Comparison of ENCODE assay signal across 29 cellular contexts in the genomic region with DNA sequence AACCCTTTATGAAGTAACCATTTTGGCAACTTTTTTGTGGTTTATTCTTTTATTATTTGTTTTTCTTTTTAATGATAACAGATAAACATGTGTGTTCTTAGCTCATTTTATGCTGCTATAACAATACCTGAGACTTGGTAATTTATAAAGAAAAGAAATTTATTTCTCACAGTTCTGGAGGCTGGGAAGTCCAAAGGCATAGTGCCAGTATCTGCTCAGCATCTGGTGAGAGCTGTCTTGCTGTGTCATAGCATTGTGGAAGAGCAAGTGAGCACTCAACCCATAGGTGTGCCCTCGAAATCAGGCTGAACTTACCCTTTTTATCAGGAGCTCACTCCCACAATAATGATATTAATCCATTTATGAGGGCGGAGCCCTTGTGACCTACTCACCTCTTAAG.
"Had no signal": no experiment of that assay in that cellular context is flagged by ENCODE, and none has a peak within 500 bp of the region (broad histone marks: within the 10 kb centered on the region; RNA-seq: fewer than 3 reads in every experiment).

No MANE protein-coding gene starts in this region.

- H3K27me3 ChIP-seq: stomach, suprapubic skin, testis, thyroid gland, tibial artery, tibial nerve, transverse colon, upper lobe of left lung, upper lobe of right lung, uterus, vagina had no signal

- H3K27ac Mint-ChIP-seq: stimulated activated effector memory CD8-positive, alpha-beta T cell treated with anti-CD3 and anti-CD28 coated beads, Interleukin-12 subunit alpha, Interleukin-12 subunit beta, amount 100 ng/mL, for 72 hours; stimulated activated memory B cell treated with anti-CD40 and anti-IgM and Interleukin-4, amounts not matched to agents 10 μg/mL and 1 μg/mL and 100 μg/mL, for 72 hours; stimulated activated naive B cell treated with anti-CD40 and anti-IgM and Interleukin-4, amounts not matched to agents 10 μg/mL and 1 μg/mL and 100 μg/mL, for 72 hours; stimulated activated naive CD8-positive, alpha-beta T cell treated with anti-CD3 and anti-CD28 coated beads, Interleukin-15, amount 100 ng/mL, for 72 hours; stimulated activated naive CD8-positive, alpha-beta T cell treated with anti-CD3 and anti-CD28 coated beads, Interleukin-15, Interleukin-2, amounts not matched to agents 100 ng/mL and 50 ng/mL, for 24 hours; type B pancreatic cell had no signal

- ATAC-seq: stimulated activated effector memory CD8-positive, alpha-beta T cell treated with anti-CD3 and anti-CD28 coated beads, Interleukin-12 subunit alpha, Interleukin-12 subunit beta, amount 100 ng/mL, for 72 hours; stimulated activated memory B cell treated with anti-CD40 and anti-IgM and Interleukin-4, amounts not matched to agents 10 μg/mL and 1 μg/mL and 100 μg/mL, for 72 hours; stimulated activated naive B cell treated with anti-CD40 and anti-IgM and Interleukin-4, amounts not matched to agents 10 μg/mL and 1 μg/mL and 100 μg/mL, for 72 hours; stimulated activated naive CD8-positive, alpha-beta T cell treated with anti-CD3 and anti-CD28 coated beads, Interleukin-15, amount 100 ng/mL, for 72 hours; stimulated activated naive CD8-positive, alpha-beta T cell treated with anti-CD3 and anti-CD28 coated beads, Interleukin-15, Interleukin-2, amounts not matched to agents 100 U/mL and 50 U/mL, for 24 hours; upper lobe of right lung had no signal

- H3K4me3 Mint-ChIP-seq: stimulated activated effector memory CD8-positive, alpha-beta T cell treated with anti-CD3 and anti-CD28 coated beads, Interleukin-12 subunit alpha, Interleukin-12 subunit beta, amount 100 ng/mL, for 72 hours; stimulated activated memory B cell treated with anti-CD40 and anti-IgM and Interleukin-4, amounts not matched to agents 10 μg/mL and 1 μg/mL and 100 μg/mL, for 72 hours; stimulated activated naive B cell treated with anti-CD40 and anti-IgM and Interleukin-4, amounts not matched to agents 10 μg/mL and 1 μg/mL and 100 μg/mL, for 72 hours; stimulated activated naive CD8-positive, alpha-beta T cell treated with anti-CD3 and anti-CD28 coated beads, Interleukin-15, amount 100 ng/mL, for 72 hours; stimulated activated naive CD8-positive, alpha-beta T cell treated with anti-CD3 and anti-CD28 coated beads, Interleukin-15, Interleukin-2, amounts not matched to agents 100 ng/mL and 50 ng/mL, for 24 hours; type B pancreatic cell had no signal

- H3K27ac ChIP-seq: stomach, suprapubic skin, testis, thoracic aorta, thyroid gland, tibial artery, tibial nerve, transverse colon, upper lobe of left lung, upper lobe of right lung, uterus, vagina had no signal

- H3K4me3 ChIP-seq: stomach, suprapubic skin, testis, thoracic aorta, thyroid gland, tibial artery, tibial nerve, transverse colon, upper lobe of left lung, upper lobe of right lung, uterus, vagina had no signal

- DNase-seq: stimulated activated CD4-positive, alpha-beta T cell treated with anti-CD3 and anti-CD28 coated beads, Interleukin-2, amount 100 ng/mL, for 48 hours; stimulated activated CD4-positive, alpha-beta T cell treated with anti-CD3 and anti-CD28 coated beads, Interleukin-4, amount 100 ng/mL, for 1 hour; stimulated activated CD4-positive, alpha-beta T cell treated with anti-CD3 and anti-CD28 coated beads, Interleukin-4, amount 100 ng/mL, for 24 hours; stimulated activated CD4-positive, alpha-beta T cell treated with anti-CD3 and anti-CD28 coated beads, Interleukin-4, amount 100 ng/mL, for 4 hours; stimulated activated CD8-positive, alpha-beta memory T cell treated with anti-CD3 and anti-CD28 coated beads, Interleukin-4, amount 100 ng/mL, for 48 hours; stimulated activated naive B cell treated with anti-CD40 and anti-IgM and Interleukin-4, amounts not matched to agents 10 μg/mL and 1 μg/mL and 100 μg/mL, for 72 hours; stimulated activated naive CD4-positive, alpha-beta T cell; stimulated activated naive CD4-positive, alpha-beta T cell treated with Interleukin-2 at 50 U/mL for 16 hours; stimulated activated naive CD8-positive, alpha-beta T cell treated with anti-CD3 and anti-CD28 coated beads, Interleukin-15, amount 100 ng/mL, for 72 hours; stimulated activated naive CD8-positive, alpha-beta T cell treated with anti-CD3 and anti-CD28 coated beads, Interleukin-15, Interleukin-2, amounts not matched to agents 100 U/mL and 50 U/mL, for 24 hours; stomach; substantia nigra; testis; thyroid gland; tibial artery; transverse colon; trophoblast cell; upper lobe of left lung; upper lobe of right lung; uterus had no signal

- FAIRE-seq: urothelium cell line had no signal

- H3K9me3 Mint-ChIP-seq: stimulated activated effector memory CD8-positive, alpha-beta T cell treated with anti-CD3 and anti-CD28 coated beads, Interleukin-12 subunit alpha, Interleukin-12 subunit beta, amount 100 ng/mL, for 72 hours; stimulated activated memory B cell treated with anti-CD40 and anti-IgM and Interleukin-4, amounts not matched to agents 10 μg/mL and 1 μg/mL and 100 μg/mL, for 72 hours; stimulated activated naive B cell treated with anti-CD40 and anti-IgM and Interleukin-4, amounts not matched to agents 10 μg/mL and 1 μg/mL and 100 μg/mL, for 72 hours; stimulated activated naive CD8-positive, alpha-beta T cell treated with anti-CD3 and anti-CD28 coated beads, Interleukin-15, amount 100 ng/mL, for 72 hours; stimulated activated naive CD8-positive, alpha-beta T cell treated with anti-CD3 and anti-CD28 coated beads, Interleukin-15, Interleukin-2, amounts not matched to agents 100 ng/mL and 50 ng/mL, for 24 hours; type B pancreatic cell had no signal

- H3K4me1 ChIP-seq: suprapubic skin, testis, upper lobe of right lung, uterus had no signal

- H3K4me1 Mint-ChIP-seq: stimulated activated effector memory CD8-positive, alpha-beta T cell treated with anti-CD3 and anti-CD28 coated beads, Interleukin-12 subunit alpha, Interleukin-12 subunit beta, amount 100 ng/mL, for 72 hours; stimulated activated memory B cell treated with anti-CD40 and anti-IgM and Interleukin-4, amounts not matched to agents 10 μg/mL and 1 μg/mL and 100 μg/mL, for 72 hours; stimulated activated naive B cell treated with anti-CD40 and anti-IgM and Interleukin-4, amounts not matched to agents 10 μg/mL and 1 μg/mL and 100 μg/mL, for 72 hours; stimulated activated naive CD8-positive, alpha-beta T cell treated with anti-CD3 and anti-CD28 coated beads, Interleukin-15, amount 100 ng/mL, for 72 hours had no signal

- H3K36me3 ChIP-seq: thoracic aorta, uterus, vagina had no signal

- H3K9me3 ChIP-seq: stomach, suprapubic skin, testis, thoracic aorta, thyroid gland, tibial artery, tibial nerve, transverse colon, upper lobe of left lung, upper lobe of right lung, uterus, vagina had no signal

- H3K27me3 Mint-ChIP-seq: stimulated activated memory B cell treated with anti-CD40 and anti-IgM and Interleukin-4, amounts not matched to agents 10 μg/mL and 1 μg/mL and 100 μg/mL, for 72 hours; stimulated activated naive B cell treated with anti-CD40 and anti-IgM and Interleukin-4, amounts not matched to agents 10 μg/mL and 1 μg/mL and 100 μg/mL, for 72 hours; stimulated activated naive CD8-positive, alpha-beta T cell treated with anti-CD3 and anti-CD28 coated beads, Interleukin-15, amount 100 ng/mL, for 72 hours; stimulated activated naive CD8-positive, alpha-beta T cell treated with anti-CD3 and anti-CD28 coated beads, Interleukin-15, Interleukin-2, amounts not matched to agents 100 ng/mL and 50 ng/mL, for 24 hours; type B pancreatic cell had no signal
